Comparison of ENCODE assay signal across 26 cellular contexts in the genomic region with DNA sequence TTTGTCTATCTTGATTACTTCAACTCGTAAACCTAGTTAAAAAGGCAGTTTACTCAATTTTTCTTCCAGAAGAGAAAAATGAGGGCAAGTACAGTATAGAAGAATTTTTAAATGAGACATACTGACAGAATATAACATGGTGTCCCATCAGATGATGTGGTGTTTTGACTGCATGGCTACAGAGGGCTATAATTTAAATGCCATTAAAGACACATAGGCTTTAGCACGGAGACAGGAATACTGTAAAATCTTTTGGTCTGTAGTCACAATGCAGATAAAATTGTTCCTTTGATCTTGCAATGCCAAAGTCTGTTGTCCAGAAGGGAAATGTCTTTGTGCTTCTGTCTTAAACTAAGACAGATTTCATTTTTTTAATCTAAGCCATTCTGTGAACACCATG.
"Had no signal": no experiment of that assay in that cellular context is flagged by ENCODE, and none has a peak within 500 bp of the region (broad histone marks: within the 10 kb centered on the region; RNA-seq: fewer than 3 reads in every experiment).

No MANE protein-coding gene starts in this region.

- H3K9ac ChIP-seq: parathyroid adenoma had no signal

- H3K4me1 ChIP-seq: parathyroid adenoma, suprapubic skin, tibial nerve, vagina had no signal

- H3K4me3 Mint-ChIP-seq: activated naive CD8-positive, alpha-beta T cell treated with anti-CD3 and anti-CD28 coated beads, Interleukin-2, amount 10 ng/mL, durations not matched to agents 7 days and 5 days; activated T-cell treated with anti-CD3 and anti-CD28 coated beads, Interleukin-2, amount 50 U/mL, for 24 hours; activated T-helper 17 cell treated with anti-CD3 and anti-CD28 coated beads, Interleukin-2, amount 50 U/mL, for 72 hours; natural killer cell; stimulated activated memory B cell treated with anti-CD40 and anti-IgM and Interleukin-4, amounts not matched to agents 10 μg/mL and 1 μg/mL and 100 μg/mL, for 72 hours; WTC11 had no signal

- H3K36me3 Mint-ChIP-seq: natural killer cell; stimulated activated memory B cell treated with anti-CD40 and anti-IgM and Interleukin-4, amounts not matched to agents 10 μg/mL and 1 μg/mL and 100 μg/mL, for 72 hours; WTC11 had no signal

- H3K27ac ChIP-seq: cardiac muscle cell, epithelial cell of prostate, heart left ventricle, parathyroid adenoma, stomach, suprapubic skin, tibial nerve, vagina had no signal

- H3K27ac Mint-ChIP-seq: activated naive CD8-positive, alpha-beta T cell treated with anti-CD3 and anti-CD28 coated beads, Interleukin-2, amount 10 ng/mL, durations not matched to agents 7 days and 5 days; activated T-cell treated with anti-CD3 and anti-CD28 coated beads, Interleukin-2, amount 50 U/mL, for 24 hours; activated T-helper 17 cell treated with anti-CD3 and anti-CD28 coated beads, Interleukin-2, amount 50 U/mL, for 72 hours; natural killer cell; stimulated activated memory B cell treated with anti-CD40 and anti-IgM and Interleukin-4, amounts not matched to agents 10 μg/mL and 1 μg/mL and 100 μg/mL, for 72 hours; WTC11 had no signal

- H3K27me3 Mint-ChIP-seq: activated naive CD8-positive, alpha-beta T cell treated with anti-CD3 and anti-CD28 coated beads, Interleukin-2, amount 10 ng/mL, durations not matched to agents 7 days and 5 days; activated T-cell treated with anti-CD3 and anti-CD28 coated beads, Interleukin-2, amount 50 U/mL, for 24 hours; activated T-helper 17 cell treated with anti-CD3 and anti-CD28 coated beads, Interleukin-2, amount 50 U/mL, for 72 hours; stimulated activated memory B cell treated with anti-CD40 and anti-IgM and Interleukin-4, amounts not matched to agents 10 μg/mL and 1 μg/mL and 100 μg/mL, for 72 hours had no signal

- H3K79me2 ChIP-seq: parathyroid adenoma had no signal

- DNase-seq: activated CD4-positive, alpha-beta T cell treated with anti-CD3 and anti-CD28 coated beads, Interleukin-2, amount 50 U/mL, for 4 hours; activated CD8-positive, alpha-beta memory T cell treated with anti-CD3 and anti-CD28 coated beads for 24 hours; activated CD8-positive, alpha-beta memory T cell treated with anti-CD3 and anti-CD28 coated beads, Interleukin-2, amount 50 U/mL, for 4 hours; activated naive CD8-positive, alpha-beta T cell treated with anti-CD3 and anti-CD28 coated beads, Interleukin-2, amount 10 ng/mL, durations not matched to agents 7 days and 5 days; activated T-cell treated with anti-CD3 and anti-CD28 coated beads, Interleukin-2, amount 50 U/mL, for 24 hours; amygdala; heart left ventricle; left ventricle myocardium superior; mammary epithelial cell; midbrain; natural killer cell; right cardiac atrium; stimulated activated CD4-positive, alpha-beta T cell treated with anti-CD3 and anti-CD28 coated beads, Interleukin-12 subunit alpha, Interleukin-12 subunit beta, amount 100 ng/mL, for 4 hours; stimulated activated CD4-positive, alpha-beta T cell treated with anti-CD3 and anti-CD28 coated beads, Interleukin-1b, Interleukin-23, amount 100 ng/mL, for 48 hours; stomach; T-helper 9 cell had no signal

- H2AFZ ChIP-seq: parathyroid adenoma had no signal

- FAIRE-seq: islet of Langerhans had no signal

- H3K9me3 ChIP-seq: heart left ventricle, stomach, suprapubic skin, tibial nerve, vagina had no signal

- ATAC-seq: activated T-helper 17 cell treated with anti-CD3 and anti-CD28 coated beads, Interleukin-2, amount 50 U/mL, for 72 hours; heart left ventricle; left ventricle myocardium superior; natural killer cell; right cardiac atrium; stimulated activated memory B cell treated with anti-CD40 and anti-IgM and Interleukin-4, amounts not matched to agents 10 μg/mL and 1 μg/mL and 100 μg/mL, for 72 hours; WTC11 had no signal

- H3K4me3 ChIP-seq: cardiac muscle cell, heart left ventricle, stomach, suprapubic skin, tibial nerve, vagina had no signal

- H3K36me3 ChIP-seq: cardiac muscle cell, heart left ventricle, stomach, suprapubic skin, tibial nerve, vagina had no signal

- H3K9me3 Mint-ChIP-seq: activated naive CD8-positive, alpha-beta T cell treated with anti-CD3 and anti-CD28 coated beads, Interleukin-2, amount 10 ng/mL, durations not matched to agents 7 days and 5 days; activated T-cell treated with anti-CD3 and anti-CD28 coated beads, Interleukin-2, amount 50 U/mL, for 24 hours; activated T-helper 17 cell treated with anti-CD3 and anti-CD28 coated beads, Interleukin-2, amount 50 U/mL, for 72 hours; natural killer cell; stimulated activated memory B cell treated with anti-CD40 and anti-IgM and Interleukin-4, amounts not matched to agents 10 μg/mL and 1 μg/mL and 100 μg/mL, for 72 hours; WTC11 had no signal

- H3K27me3 ChIP-seq: cardiac muscle cell, heart left ventricle, stomach, suprapubic skin, tibial nerve, vagina had no signal

- H3K4me1 Mint-ChIP-seq: stimulated activated memory B cell treated with anti-CD40 and anti-IgM and Interleukin-4, amounts not matched to agents 10 μg/mL and 1 μg/mL and 100 μg/mL, for 72 hours; WTC11 had no signal
